1 cellular context compared by ENCODE assay signal in the genomic region with DNA sequence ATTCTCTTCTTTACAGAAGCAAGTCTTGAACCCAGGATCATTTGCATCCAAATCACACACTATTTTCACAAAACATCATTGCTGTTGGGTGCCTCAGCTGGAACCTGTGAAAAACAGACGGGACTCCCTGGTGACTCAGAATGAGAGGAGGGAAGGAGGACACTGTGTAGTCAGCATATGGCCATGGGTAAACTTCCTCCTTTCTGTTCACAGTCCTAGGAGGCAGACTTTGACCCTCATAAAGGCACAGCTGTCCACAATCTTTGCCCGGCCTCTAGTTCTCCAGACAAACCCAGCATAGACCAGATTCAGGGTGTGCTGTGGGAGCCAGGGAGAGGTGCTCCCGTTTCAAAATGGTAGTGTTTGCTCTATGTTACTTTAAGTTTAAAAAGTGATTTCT.
A peak's percentile ranks its signal among the peaks of the same experiment; 100 is the strongest.
TF ChIP-seq lines count a peak whose summit lies in the region.

No MANE protein-coding gene starts in this region.

TF ChIP-seq in HepG2, 621 proteins besides CTCF, POLR2A, EP300 and RAD21 (continued from another document):
- TF ChIP-seq, protein P1, sequence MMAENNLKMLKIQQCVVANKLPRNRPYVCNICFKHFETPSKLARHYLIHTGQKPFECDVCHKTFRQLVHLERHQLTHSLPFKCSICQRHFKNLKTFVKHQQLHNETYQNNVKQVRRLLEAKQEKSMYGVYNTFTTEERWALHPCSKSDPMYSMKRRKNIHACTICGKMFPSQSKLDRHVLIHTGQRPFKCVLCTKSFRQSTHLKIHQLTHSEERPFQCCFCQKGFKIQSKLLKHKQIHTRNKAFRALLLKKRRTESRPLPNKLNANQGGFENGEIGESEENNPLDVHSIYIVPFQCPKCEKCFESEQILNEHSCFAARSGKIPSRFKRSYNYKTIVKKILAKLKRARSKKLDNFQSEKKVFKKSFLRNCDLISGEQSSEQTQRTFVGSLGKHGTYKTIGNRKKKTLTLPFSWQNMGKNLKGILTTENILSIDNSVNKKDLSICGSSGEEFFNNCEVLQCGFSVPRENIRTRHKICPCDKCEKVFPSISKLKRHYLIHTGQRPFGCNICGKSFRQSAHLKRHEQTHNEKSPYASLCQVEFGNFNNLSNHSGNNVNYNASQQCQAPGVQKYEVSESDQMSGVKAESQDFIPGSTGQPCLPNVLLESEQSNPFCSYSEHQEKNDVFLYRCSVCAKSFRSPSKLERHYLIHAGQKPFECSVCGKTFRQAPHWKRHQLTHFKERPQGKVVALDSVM (CRISPR knock-in tag; IDR thresholded peaks at IDR 0.05) = 0 out of 2 replicates have a peak, but pooled peaks have one; percentile 15
